Comparison of ENCODE assay signal across 12 cellular contexts in genomic region chr13:97539651-97540230, GRCh38.
DNase-seq lines count a peak whose midpoint lies in the region; ATAC-seq and TF ChIP-seq lines count a peak whose summit lies in the region.
"Had no signal": no experiment of that assay in that cellular context is flagged by ENCODE, and none has a peak within 500 bp of the region (broad histone marks: within the 10 kb centered on the region; RNA-seq: fewer than 3 reads in every experiment).

No MANE protein-coding gene starts in this region.

- H3K4me2 ChIP-seq in PC-3 (ENCODE audit: low read length): no peak overlapping the region

- POLR2A ChIA-PET in PC-3 (lab: Charles Lee; ENCODE audit: unreplicated experiment): no interaction called here

- BruUV-seq in PC-3 (replicated peaks; lab: Mats Ljungman, UMichigan): no TSS peak

- peak overlapping the region; percentile 28 for H3K27ac ChIP-seq in left ventricle myocardium inferior (replicated peaks)
- no peak overlapping the region for H3K27ac ChIP-seq in right atrium auricular region
- H3K27ac ChIP-seq in PC-3 (ENCODE audit: low read length): no peak overlapping the region

- CTCF ChIA-PET in PC-3 (lab: Charles Lee): no interaction called here

- DNase-seq in left ventricle myocardium inferior (no peak), right atrium auricular region (ENCODE audit: low spot score) (no peak), PC-3 (peak; percentile 65), H4 (ENCODE audit: low spot score) (no peak), NCI-H524 treated with DMSO at 0.1 percent for 48 hours (lab: John Stamatoyannopoulos, UW) (no peak), GM19238 (ENCODE audit: insufficient read length, low spot score) (no peak)
- no peak for DNase-seq in stimulated activated naive CD8-positive, alpha-beta T cell treated with anti-CD3 and anti-CD28 coated beads, Interleukin-15, Interleukin-2, amounts not matched to agents 100 U/mL and 50 U/mL, for 24 hours
- DNase-seq: activated CD4-positive, alpha-beta T cell treated with anti-CD3 and anti-CD28 coated beads for 1 hour; GDM1; NCI-H2081 treated with DMSO at 0.1 percent for 48 hours had no signal

- intact Hi-C loops in left ventricle myocardium inferior (cut with micrococcal nuclease): no loop called here
- intact Hi-C loops in PC-3 (cut with micrococcal nuclease): no loop called here

- H3K9ac ChIP-seq in PC-3 (ENCODE audit: low read length): no peak overlapping the region

- peak; percentile 63 for ATAC-seq in HG02884 (IDR thresholded peaks at IDR 0.05; ENCODE audit: unreplicated experiment)
- ATAC-seq in PC-3: peak; percentile 94
- peak; percentile 43 for ATAC-seq in stimulated activated naive CD8-positive, alpha-beta T cell treated with anti-CD3 and anti-CD28 coated beads, Interleukin-15, Interleukin-2, amounts not matched to agents 100 U/mL and 50 U/mL, for 24 hours
- ATAC-seq: Right ventricle myocardium inferior had no signal

- no peak for TF ChIP-seq CTCF in left ventricle myocardium inferior (IDR thresholded peaks at IDR 0.05; ENCODE audit: borderline replicate concordance)
- no peak for TF ChIP-seq CTCF in right atrium auricular region (IDR thresholded peaks at IDR 0.05)
- no peak for TF ChIP-seq CTCF in PC-3 (conservative IDR thresholded peaks at IDR 0.05; ENCODE audit: low read depth, low read length)

- H3K79me2 ChIP-seq in PC-3 (ENCODE audit: low read length): no peaks in the 10 kb centered on the region

- no peaks in the 10 kb centered on the region for H3K9me2 ChIP-seq in PC-3 (replicated peaks; ENCODE audit: low read length)

- no peaks in the 10 kb centered on the region for H3K9me3 ChIP-seq in left ventricle myocardium inferior (replicated peaks)
- H3K9me3 ChIP-seq in right atrium auricular region: no peaks in the 10 kb centered on the region
- H3K9me3 ChIP-seq in PC-3 (ENCODE audit: low read length): no peaks in the 10 kb centered on the region

- no peaks in the 10 kb centered on the region for H3F3A ChIP-seq in PC-3 (ENCODE audit: low read length, unreplicated experiment)

- no peaks in the 10 kb centered on the region for H3K27me3 ChIP-seq in left ventricle myocardium inferior (ENCODE audit: low read depth)
- no peaks in the 10 kb centered on the region for H3K27me3 ChIP-seq in right atrium auricular region
- no peaks in the 10 kb centered on the region for H3K27me3 ChIP-seq in PC-3 (ENCODE audit: low read length)

- H3K4me3 ChIP-seq in left ventricle myocardium inferior (no peak overlapping the region), right atrium auricular region (no peak overlapping the region), PC-3 (ENCODE audit: low read length) (no peak overlapping the region)

- H3K4me1 ChIP-seq in left ventricle myocardium inferior (peaks cover 40% of the 10 kb centered on the region), right atrium auricular region (no peaks in the 10 kb centered on the region), PC-3 (ENCODE audit: insufficient read depth, low read length) (peaks cover 15% of the 10 kb centered on the region)

- H2AFZ ChIP-seq in PC-3 (ENCODE audit: low read length): no peak overlapping the region

- H3K36me3 ChIP-seq in left ventricle myocardium inferior (no peaks in the 10 kb centered on the region), right atrium auricular region (no peaks in the 10 kb centered on the region), PC-3 (ENCODE audit: low read depth, low read length) (no peaks in the 10 kb centered on the region)

- no peaks in the 10 kb centered on the region for H4K20me1 ChIP-seq in PC-3 (ENCODE audit: low read length)

Comparison
In these comparisons a context has a peak if more than half of its experiments do, and no peak if none do; other contexts are left out.
1. ATAC-seq: peak in every context shown above with its lines; median percentile 94 in PC-3; 63 in HG02884; 43 in stimulated activated naive CD8-positive, alpha-beta T cell treated with anti-CD3 and anti-CD28 coated beads, Interleukin-15, Interleukin-2, amounts not matched to agents 100 U/mL and 50 U/mL, for 24 hours.